25 cellular contexts compared by ENCODE assay signal in genomic region chr9:82423700-82424099, GRCh38.
"Had no signal": no experiment of that assay in that cellular context is flagged by ENCODE, and none has a peak within 500 bp of the region (broad histone marks: within the 10 kb centered on the region; RNA-seq: fewer than 3 reads in every experiment).

No MANE protein-coding gene starts in this region.

- H3K4me1 ChIP-seq: left lung, pancreas, prostate gland, sigmoid colon, testis, thyroid gland, upper lobe of right lung had no signal

- H3K4me3 ChIP-seq: heart left ventricle, left lung, lung, pancreas, prostate gland, sigmoid colon, smooth muscle cell, testis, thyroid gland, upper lobe of right lung had no signal

- DNase-seq: heart left ventricle; islet precursor cell; left lung; mesendoderm; naive thymus-derived CD8-positive, alpha-beta T cell; nucleus accumbens; pancreas; posterior cingulate gyrus; retina; sigmoid colon; stimulated activated CD4-positive, alpha-beta T cell treated with anti-CD3 and anti-CD28 coated beads, Interleukin-1b, Interleukin-23, amount 100 ng/mL, for 48 hours; stimulated activated CD4-positive, alpha-beta T cell treated with anti-CD3 and anti-CD28 coated beads, Interleukin-2, amount 100 ng/mL, for 48 hours; stimulated activated CD4-positive, alpha-beta T cell treated with anti-CD3 and anti-CD28 coated beads, Interleukin-4, amount 100 ng/mL, for 4 hours; stimulated activated CD8-positive, alpha-beta memory T cell treated with anti-CD3 and anti-CD28 coated beads, Interleukin-4, amount 100 ng/mL, for 48 hours; stimulated activated naive CD4-positive, alpha-beta T cell treated with Interleukin-2 at 50 U/mL for 16 hours; stimulated activated naive CD8-positive, alpha-beta T cell treated with anti-CD3 and anti-CD28 coated beads, Interleukin-15, amount 100 ng/mL, for 72 hours; testis; thyroid gland; trophoblast cell; upper lobe of right lung had no signal

- H3K36me3 ChIP-seq: heart left ventricle, left lung, pancreas, prostate gland, sigmoid colon, thyroid gland, upper lobe of right lung had no signal

- H3K27me3 ChIP-seq: heart left ventricle, left lung, pancreas, sigmoid colon, testis, thyroid gland, upper lobe of right lung had no signal

- H3K9me3 ChIP-seq: heart left ventricle, left lung, pancreas, prostate gland, sigmoid colon, testis, thyroid gland, upper lobe of right lung had no signal

- H3K27ac ChIP-seq: heart left ventricle, left lung, pancreas, prostate gland, sigmoid colon, testis, thyroid gland, upper lobe of right lung had no signal

- ATAC-seq: heart left ventricle; left lung; naive thymus-derived CD8-positive, alpha-beta T cell; pancreas; right cardiac atrium; stimulated activated memory B cell treated with anti-CD40 and anti-IgM and Interleukin-4, amounts not matched to agents 10 μg/mL and 1 μg/mL and 100 μg/mL, for 72 hours; stimulated activated naive CD8-positive, alpha-beta T cell treated with anti-CD3 and anti-CD28 coated beads, Interleukin-15, amount 100 ng/mL, for 72 hours; upper lobe of right lung had no signal
